In genomic region chr19:2731181-2732117, GRCh38 we compare ENCODE assay signal across 25 cellular contexts. TPM values are rescaled to one million over a fixed set of nuclear protein-coding genes. Genes with fewer than 3 reads are reported as not detected.
DNase-seq lines count a peak whose midpoint lies in the region; ATAC-seq, FAIRE-seq and TF ChIP-seq lines count a peak whose summit lies in the region.
"Had no signal": no experiment of that assay in that cellular context is flagged by ENCODE, and none has a peak within 500 bp of the region (broad histone marks: within the 10 kb centered on the region; RNA-seq: fewer than 3 reads in every experiment).

No MANE protein-coding gene starts in this region.

- intact Hi-C loops in HepG2 (cut with micrococcal nuclease; ENCODE audit: unreplicated experiment): no loop called here
- intact Hi-C loops in right lobe of liver (cut with DNase I): no loop called here
- intact Hi-C loops in Panc1 (cut with micrococcal nuclease; ENCODE audit: unreplicated experiment): no loop called here

- POLR2A ChIA-PET in HepG2 (lab: Yijun Ruan, JAX) (no interaction called here), Panc1 (lab: Charles Lee) (no interaction called here)

- H3K9me3 Mint-ChIP-seq in stimulated activated effector memory CD8-positive, alpha-beta T cell treated with anti-CD3 and anti-CD28 coated beads, Interleukin-12 subunit alpha, Interleukin-12 subunit beta, amount 100 ng/mL, for 72 hours: no peaks in the 10 kb centered on the region
- H3K9me3 Mint-ChIP-seq: CD8-positive, alpha-beta memory T cell; IgD-negative memory B cell had no signal

- no peak for TF ChIP-seq CTCF in HepG2 (CRISPR knock-in tag; IDR thresholded peaks at IDR 0.05)
- no peak for TF ChIP-seq CTCF in right lobe of liver (IDR thresholded peaks at IDR 0.05)
- no peak for TF ChIP-seq CTCF in Panc1 (IDR thresholded peaks at IDR 0.05)

- H3K27ac ChIP-seq in HepG2 (ENCODE audit: extremely low read length, insufficient read depth, low read length): no peak overlapping the region
- H3K27ac ChIP-seq in right lobe of liver: no peak overlapping the region
- H3K27ac ChIP-seq in Panc1 (ENCODE audit: low read length): no peak overlapping the region
- H3K27ac ChIP-seq: C4-2B, SJSA1 had no signal

- H3K9ac ChIP-seq in HepG2 (ENCODE audit: insufficient read depth, low read depth, low read length): no peak overlapping the region

- no peak for DNase-seq in HepG2 (ENCODE audit: low spot score)
- no peak for DNase-seq in right lobe of liver
- peak; percentile 38 for DNase-seq in D341Med (ENCODE audit: low spot score)
- no peak for DNase-seq in Panc1 (ENCODE audit: low read depth, low spot score)
- DNase-seq in midbrain (lab: John Stamatoyannopoulos, UW): peak; percentile 2
- DNase-seq in NCI-H146 (lab: John Stamatoyannopoulos, UW): no peak
- DNase-seq in stimulated activated effector memory CD8-positive, alpha-beta T cell treated with anti-CD3 and anti-CD28 coated beads, Interleukin-12 subunit alpha, Interleukin-12 subunit beta, amount 100 ng/mL, for 72 hours (ENCODE audit: low spot score in 2 of 2): no peak
- DNase-seq: CD8-positive, alpha-beta memory T cell; DMS79 treated with DMSO at 0.1 percent for 48 hours; GF-D8; NCI-H1092 treated with DMSO at 0.1 percent for 48 hours; NCI-H1436; NCI-H187 treated with DMSO at 0.1 percent for 48 hours; NCI-H2171 treated with DMSO at 0.1 percent for 48 hours; NCI-H345; NCI-H510A treated with DMSO at 0.1 percent for 48 hours; NCI-H774; T-helper 1 cell had no signal

- H3K27ac Mint-ChIP-seq in stimulated activated effector memory CD8-positive, alpha-beta T cell treated with anti-CD3 and anti-CD28 coated beads, Interleukin-12 subunit alpha, Interleukin-12 subunit beta, amount 100 ng/mL, for 72 hours: no peak overlapping the region
- H3K27ac Mint-ChIP-seq: CD8-positive, alpha-beta memory T cell; IgD-negative memory B cell had no signal

- no peak for TF ChIP-seq EP300 in HepG2 (IDR thresholded peaks at IDR 0.05; ENCODE audit: low read depth in 2 of 2, low read length in 2 of 2)
- TF ChIP-seq EP300 in HepG2 (CRISPR knock-in tag; IDR thresholded peaks at IDR 0.05; ENCODE audit: borderline replicate concordance): no peak

- H3K79me2 ChIP-seq in HepG2 (ENCODE audit: insufficient read depth, low read length): no peaks in the 10 kb centered on the region

- ATAC-seq in HepG2 (no peak), right lobe of liver (no peak), Panc1 (peak; percentile 19; the same call in 1 of the 2 replicates), GM21528 (IDR thresholded peaks at IDR 0.05; ENCODE audit: low FRiP score, unreplicated experiment) (no peak)
- no peak for ATAC-seq in stimulated activated effector memory CD8-positive, alpha-beta T cell treated with anti-CD3 and anti-CD28 coated beads, Interleukin-12 subunit alpha, Interleukin-12 subunit beta, amount 100 ng/mL, for 72 hours

- no peaks in the 10 kb centered on the region for H4K20me1 ChIP-seq in HepG2 (ENCODE audit: insufficient read depth, low read length)

- TF ChIP-seq RAD21 in HepG2 (CRISPR knock-in tag; IDR thresholded peaks at IDR 0.05): no peak

- H3K4me3 ChIP-seq in HepG2 (replicated peaks in 1 of 3; ENCODE audit: insufficient read depth in 1 of 3, low read depth in 2 of 3, low read length in 3 of 3) (no peak overlapping the region), right lobe of liver (no peak overlapping the region), Panc1 (ENCODE audit: low read depth in 2 of 2, low read length in 2 of 2) (no peak overlapping the region)
- H3K4me3 ChIP-seq: SJSA1 had no signal

- H3K9me3 ChIP-seq in HepG2 (ENCODE audit: low read length): no peaks in the 10 kb centered on the region
- no peaks in the 10 kb centered on the region for H3K9me3 ChIP-seq in right lobe of liver
- H3K9me3 ChIP-seq in Panc1 (ENCODE audit: control insufficient read depth, insufficient read depth, low read depth, low read length): no peaks in the 10 kb centered on the region
- H3K9me3 ChIP-seq: SJSA1 had no signal

- CTCF ChIA-PET in HepG2 (lab: Yijun Ruan, JAX; ENCODE audit: low intra/inter-chr PET ratio, low total read pairs): no interaction called here
- CTCF ChIA-PET in Panc1 (lab: Charles Lee): no interaction called here

- peaks cover 20% of the 10 kb centered on the region for H3K36me3 Mint-ChIP-seq in stimulated activated effector memory CD8-positive, alpha-beta T cell treated with anti-CD3 and anti-CD28 coated beads, Interleukin-12 subunit alpha, Interleukin-12 subunit beta, amount 100 ng/mL, for 72 hours
- H3K36me3 Mint-ChIP-seq: IgD-negative memory B cell had no signal

- H3K36me3 ChIP-seq in HepG2 (replicated peaks in 1 of 2; ENCODE audit: control insufficient read depth in 1 of 2, insufficient read depth in 2 of 2, low read length in 2 of 2): peaks cover 3 to 23% of the 10 kb centered on the region in 2 experiments; a peak in 3 of 5 replicates
- no peaks in the 10 kb centered on the region for H3K36me3 ChIP-seq in right lobe of liver
- H3K36me3 ChIP-seq in Panc1 (ENCODE audit: control insufficient read depth, insufficient read depth, low read length): no peaks in the 10 kb centered on the region

- no peak overlapping the region for H3K4me2 ChIP-seq in HepG2 (ENCODE audit: low read depth, low read length)

- FAIRE-seq in HepG2 (lab: Jason Lieb, UNC): no peak
- FAIRE-seq: GM12891, H54, HTR-8/SVneo had no signal

- H3K27me3 ChIP-seq in HepG2 (ENCODE audit: control insufficient read depth in 1 of 2, insufficient read depth in 2 of 2, low read length in 2 of 2): peaks cover 6 to 21% of the 10 kb centered on the region in 2 experiments; a peak in 4 of 5 replicates
- no peaks in the 10 kb centered on the region for H3K27me3 ChIP-seq in right lobe of liver
- H3K27me3 ChIP-seq in Panc1 (ENCODE audit: control insufficient read depth, insufficient read depth, low read length): no peaks in the 10 kb centered on the region

- H3K4me1 Mint-ChIP-seq in stimulated activated effector memory CD8-positive, alpha-beta T cell treated with anti-CD3 and anti-CD28 coated beads, Interleukin-12 subunit alpha, Interleukin-12 subunit beta, amount 100 ng/mL, for 72 hours: peaks cover 24% of the 10 kb centered on the region

- WGBS in HepG2 (ENCODE audit: low lambda C conversion rate): 93% methylated on average over 21 of the region's 45 CpGs
- WGBS in right lobe of liver (ENCODE audit: insufficient coverage, low coverage, low lambda C conversion rate, missing lambda C conversion rate): 92% methylated on average over 14 of the region's 45 CpGs

- H3K4me3 Mint-ChIP-seq in stimulated activated effector memory CD8-positive, alpha-beta T cell treated with anti-CD3 and anti-CD28 coated beads, Interleukin-12 subunit alpha, Interleukin-12 subunit beta, amount 100 ng/mL, for 72 hours: no peak overlapping the region
- H3K4me3 Mint-ChIP-seq: CD8-positive, alpha-beta memory T cell had no signal

- TF ChIP-seq POLR2A in HepG2 (IDR thresholded peaks at IDR 0.05; ENCODE audit: insufficient read depth in 1 of 2, low read depth in 2 of 2, low read length in 2 of 2) (no peak), right lobe of liver (IDR thresholded peaks at IDR 0.05) (no peak)

- H3K4me1 ChIP-seq in HepG2 (ENCODE audit: insufficient read depth, low read length): peaks cover 7% of the 10 kb centered on the region; the same call in 1 of the 2 replicates
- no peaks in the 10 kb centered on the region for H3K4me1 ChIP-seq in right lobe of liver
- H3K4me1 ChIP-seq in Panc1 (ENCODE audit: control insufficient read depth, insufficient read depth, low read length): no peaks in the 10 kb centered on the region; the same call in 1 of the 2 replicates
- H3K4me1 ChIP-seq: SJSA1 had no signal

- in situ Hi-C loops in HepG2 (cut with HindIII; ENCODE audit: extremely low pct_ligation_motif_present, low pct_unique_long_range_greater_than_20kb) (no loop called here), Panc1 (cut with HindIII; ENCODE audit: low pct_unique_long_range_greater_than_20kb, low sequenced_read_pairs) (no loop called here)

- no peak overlapping the region for H2AFZ ChIP-seq in HepG2 (ENCODE audit: low read length)

- BruUV-seq in HepG2 (replicated peaks; lab: Mats Ljungman, UMichigan) (no TSS peak), Panc1 (replicated peaks; lab: Mats Ljungman, UMichigan) (no TSS peak)

RNA-seq across cellular contexts. Expression of gene SLC39A3, which starts 8.4 kb away (rescaled TPM):
- total RNA-seq in HepG2 (2016; rRNA removed; fragmentation: Illumina TruSeq; extraction: Trizol) (25.0 and 41.6 TPM in 2 replicates), right lobe of liver (10 to 100 TPM; 13.5 to 29.5 (median 19.6) TPM), Panc1 (2021; ENCODE audit: unreplicated experiment) (46.6 TPM)
- total RNA-seq in HepG2 (2016; cell fraction: cytosol; rRNA removed; fragmentation: Illumina TruSeq; extraction: Trizol; ENCODE audit: low read depth): 28.6 and 43.2 TPM in 2 replicates
- 19.6 and 44.5 TPM in 2 replicates for total RNA-seq in HepG2 (2016; cell fraction: insoluble cytoplasmic fraction; rRNA removed; fragmentation: Illumina TruSeq; extraction: Trizol)
- 45.1 and 60.0 TPM in 2 replicates for total RNA-seq in HepG2 (2016; cell fraction: membrane; rRNA removed; fragmentation: Illumina TruSeq; extraction: Trizol)
- total RNA-seq in HepG2 (2016; cell fraction: nucleus; rRNA removed; fragmentation: Illumina TruSeq; extraction: Trizol): 30.3 and 32.7 TPM in 2 replicates
- 33.6 and 34.2 TPM in 2 replicates for polyA plus RNA-seq in HepG2 (2011; rRNA removed)
- polyA plus RNA-seq in HepG2 (2011; cell fraction: cytosol; rRNA removed): 39.9 and 48.2 TPM in 2 replicates
- 22.1 and 24.0 TPM in 2 replicates for polyA plus RNA-seq in HepG2 (2011; cell fraction: nucleus; rRNA removed)
- polyA plus RNA-seq in HepG2 (2012): 18.4 and 30.9 TPM in 2 replicates
- 41.4 and 52.9 TPM in 2 replicates for polyA plus RNA-seq in HepG2 (2016; cell fraction: cytosol; fragmentation: Illumina TruSeq; extraction: Trizol; ENCODE audit: low read depth)
- polyA plus RNA-seq in HepG2 (2016; cell fraction: insoluble cytoplasmic fraction; fragmentation: Illumina TruSeq; extraction: Trizol; ENCODE audit: low read depth): 27.9 and 37.1 TPM in 2 replicates
- 50.5 and 57.8 TPM in 2 replicates for polyA plus RNA-seq in HepG2 (2016; cell fraction: membrane; fragmentation: Illumina TruSeq; extraction: Trizol; ENCODE audit: low read depth)
- 65.1 and 70.7 TPM in 2 replicates for polyA plus RNA-seq in HepG2 (2016; cell fraction: nucleus; fragmentation: Illumina TruSeq; extraction: Trizol; ENCODE audit: insufficient read depth, low read depth)
- polyA minus RNA-seq in HepG2 (2011; rRNA and poly(A)+ RNA removed; ENCODE audit: low replicate concordance): 38.4 and 71.1 TPM in 2 replicates
- polyA minus RNA-seq in HepG2 (2011; cell fraction: cytosol; rRNA and poly(A)+ RNA removed): 13.8 and 15.1 TPM in 2 replicates
- polyA minus RNA-seq in HepG2 (2011; cell fraction: nucleus; rRNA and poly(A)+ RNA removed): 8.5 and 9.3 TPM in 2 replicates
- 69.1 TPM for polyA plus RNA-seq in Panc1 (2012; ENCODE audit: insufficient read length)

RNA-seq across cellular contexts. Expression of gene DIRAS1, which starts 10.3 kb away (rescaled TPM):
- total RNA-seq in HepG2 (2016; rRNA removed; fragmentation: Illumina TruSeq; extraction: Trizol) (0.97 and 1.2 TPM in 2 replicates), right lobe of liver (1 to 10 TPM in 1 of 6 experiments, under 1 TPM in 1, not detected in 4; 0.19 to 1.6 TPM), Panc1 (2021; ENCODE audit: unreplicated experiment) (18.5 TPM)
- 0.61 and 0.62 TPM in 2 replicates for total RNA-seq in HepG2 (2016; cell fraction: cytosol; rRNA removed; fragmentation: Illumina TruSeq; extraction: Trizol; ENCODE audit: low read depth)
- total RNA-seq in HepG2 (2016; cell fraction: insoluble cytoplasmic fraction; rRNA removed; fragmentation: Illumina TruSeq; extraction: Trizol): 1.0 and 1.1 TPM in 2 replicates
- 1.3 and 1.6 TPM in 2 replicates for total RNA-seq in HepG2 (2016; cell fraction: membrane; rRNA removed; fragmentation: Illumina TruSeq; extraction: Trizol)
- total RNA-seq in HepG2 (2016; cell fraction: nucleus; rRNA removed; fragmentation: Illumina TruSeq; extraction: Trizol): 0.56 and 0.94 TPM in 2 replicates
- 1.8 and 2.9 TPM in 2 replicates for polyA plus RNA-seq in HepG2 (2011; rRNA removed)
- polyA plus RNA-seq in HepG2 (2011; cell fraction: cytosol; rRNA removed): 1.7 and 2.2 TPM in 2 replicates
- polyA plus RNA-seq in HepG2 (2011; cell fraction: nucleus; rRNA removed): 2.6 and 3.2 TPM in 2 replicates
- polyA plus RNA-seq in HepG2 (2012): 1.3 and 1.7 TPM in 2 replicates
- 0.97 and 1.5 TPM in 2 replicates for polyA plus RNA-seq in HepG2 (2016; cell fraction: cytosol; fragmentation: Illumina TruSeq; extraction: Trizol; ENCODE audit: low read depth)
- 1.7 and 2.5 TPM in 2 replicates for polyA plus RNA-seq in HepG2 (2016; cell fraction: insoluble cytoplasmic fraction; fragmentation: Illumina TruSeq; extraction: Trizol; ENCODE audit: low read depth)
- 1.8 and 1.9 TPM in 2 replicates for polyA plus RNA-seq in HepG2 (2016; cell fraction: membrane; fragmentation: Illumina TruSeq; extraction: Trizol; ENCODE audit: low read depth)
- polyA plus RNA-seq in HepG2 (2016; cell fraction: nucleus; fragmentation: Illumina TruSeq; extraction: Trizol; ENCODE audit: insufficient read depth, low read depth): 1.9 and 2.0 TPM in 2 replicates
- 0.35 and 2.3 TPM in 2 replicates for polyA minus RNA-seq in HepG2 (2011; rRNA and poly(A)+ RNA removed; ENCODE audit: low replicate concordance)
- 1.7 and 1.8 TPM in 2 replicates for polyA minus RNA-seq in HepG2 (2011; cell fraction: cytosol; rRNA and poly(A)+ RNA removed)
- polyA minus RNA-seq in HepG2 (2011; cell fraction: nucleus; rRNA and poly(A)+ RNA removed): 0.64 and 0.75 TPM in 2 replicates
- polyA plus RNA-seq in Panc1 (2012; ENCODE audit: insufficient read length): 40.8 TPM
- total RNA-seq: SJSA1 had no signal
- polyA plus RNA-seq: CD8-positive, alpha-beta memory T cell had no signal

RNA-seq across cellular contexts. Expression of gene GNG7, which starts 29.0 kb away (rescaled TPM):
- total RNA-seq in HepG2 (2016; rRNA removed; fragmentation: Illumina TruSeq; extraction: Trizol) (1.4 and 1.7 TPM in 2 replicates), right lobe of liver (1 to 10 TPM; 1.3 to 3.7 (median 2.3) TPM), Panc1 (2021; ENCODE audit: unreplicated experiment) (0.74 TPM)
- total RNA-seq in HepG2 (2016; cell fraction: cytosol; rRNA removed; fragmentation: Illumina TruSeq; extraction: Trizol; ENCODE audit: low read depth): 1.3 and 2.3 TPM in 2 replicates
- 1.3 and 1.7 TPM in 2 replicates for total RNA-seq in HepG2 (2016; cell fraction: insoluble cytoplasmic fraction; rRNA removed; fragmentation: Illumina TruSeq; extraction: Trizol)
- 2.6 and 3.1 TPM in 2 replicates for total RNA-seq in HepG2 (2016; cell fraction: membrane; rRNA removed; fragmentation: Illumina TruSeq; extraction: Trizol)
- 1.5 TPM in 2 replicates for total RNA-seq in HepG2 (2016; cell fraction: nucleus; rRNA removed; fragmentation: Illumina TruSeq; extraction: Trizol)
- 3.3 and 3.9 TPM in 2 replicates for polyA plus RNA-seq in HepG2 (2011; rRNA removed)
- 3.1 and 3.7 TPM in 2 replicates for polyA plus RNA-seq in HepG2 (2011; cell fraction: cytosol; rRNA removed)
- 6.7 and 7.8 TPM in 2 replicates for polyA plus RNA-seq in HepG2 (2011; cell fraction: nucleus; rRNA removed)
- polyA plus RNA-seq in HepG2 (2012): 2.6 and 4.5 TPM in 2 replicates
- polyA plus RNA-seq in HepG2 (2016; cell fraction: cytosol; fragmentation: Illumina TruSeq; extraction: Trizol; ENCODE audit: low read depth): 7.6 and 10.4 TPM in 2 replicates
- 3.9 and 5.5 TPM in 2 replicates for polyA plus RNA-seq in HepG2 (2016; cell fraction: insoluble cytoplasmic fraction; fragmentation: Illumina TruSeq; extraction: Trizol; ENCODE audit: low read depth)
- 6.5 and 9.8 TPM in 2 replicates for polyA plus RNA-seq in HepG2 (2016; cell fraction: membrane; fragmentation: Illumina TruSeq; extraction: Trizol; ENCODE audit: low read depth)
- 7.6 and 8.6 TPM in 2 replicates for polyA plus RNA-seq in HepG2 (2016; cell fraction: nucleus; fragmentation: Illumina TruSeq; extraction: Trizol; ENCODE audit: insufficient read depth, low read depth)
- 1.2 TPM in 1 of 2 replicates, not detected in the other for polyA minus RNA-seq in HepG2 (2011; rRNA and poly(A)+ RNA removed; ENCODE audit: low replicate concordance)
- 1.2 and 1.7 TPM in 2 replicates for polyA minus RNA-seq in HepG2 (2011; cell fraction: cytosol; rRNA and poly(A)+ RNA removed)
- 1.1 and 1.2 TPM in 2 replicates for polyA minus RNA-seq in HepG2 (2011; cell fraction: nucleus; rRNA and poly(A)+ RNA removed)
- polyA plus RNA-seq in Panc1 (2012; ENCODE audit: insufficient read length): 2.0 TPM

RNA-seq across cellular contexts. Expression of gene SGTA, which starts 51.6 kb away (rescaled TPM):
- total RNA-seq in HepG2 (2016; rRNA removed; fragmentation: Illumina TruSeq; extraction: Trizol) (47.4 and 47.5 TPM in 2 replicates), right lobe of liver (10 to 100 TPM; 21.5 to 41.7 (median 23.7) TPM), Panc1 (2021; ENCODE audit: unreplicated experiment) (85.7 TPM)
- total RNA-seq in HepG2 (2016; cell fraction: cytosol; rRNA removed; fragmentation: Illumina TruSeq; extraction: Trizol; ENCODE audit: low read depth): 15.4 and 15.7 TPM in 2 replicates
- 38.4 and 51.3 TPM in 2 replicates for total RNA-seq in HepG2 (2016; cell fraction: insoluble cytoplasmic fraction; rRNA removed; fragmentation: Illumina TruSeq; extraction: Trizol)
- 36.5 and 39.1 TPM in 2 replicates for total RNA-seq in HepG2 (2016; cell fraction: membrane; rRNA removed; fragmentation: Illumina TruSeq; extraction: Trizol)
- total RNA-seq in HepG2 (2016; cell fraction: nucleus; rRNA removed; fragmentation: Illumina TruSeq; extraction: Trizol): 22.7 and 29.7 TPM in 2 replicates
- polyA plus RNA-seq in HepG2 (2011; rRNA removed): 43.0 and 43.9 TPM in 2 replicates
- 36.5 and 53.7 TPM in 2 replicates for polyA plus RNA-seq in HepG2 (2011; cell fraction: cytosol; rRNA removed)
- 91.7 and 100.0 TPM in 2 replicates for polyA plus RNA-seq in HepG2 (2011; cell fraction: nucleus; rRNA removed)
- polyA plus RNA-seq in HepG2 (2012): 31.5 and 46.4 TPM in 2 replicates
- 19.4 and 21.9 TPM in 2 replicates for polyA plus RNA-seq in HepG2 (2016; cell fraction: cytosol; fragmentation: Illumina TruSeq; extraction: Trizol; ENCODE audit: low read depth)
- polyA plus RNA-seq in HepG2 (2016; cell fraction: insoluble cytoplasmic fraction; fragmentation: Illumina TruSeq; extraction: Trizol; ENCODE audit: low read depth): 59.1 and 69.1 TPM in 2 replicates
- polyA plus RNA-seq in HepG2 (2016; cell fraction: membrane; fragmentation: Illumina TruSeq; extraction: Trizol; ENCODE audit: low read depth): 43.4 and 44.2 TPM in 2 replicates
- 75.8 and 78.8 TPM in 2 replicates for polyA plus RNA-seq in HepG2 (2016; cell fraction: nucleus; fragmentation: Illumina TruSeq; extraction: Trizol; ENCODE audit: insufficient read depth, low read depth)
- 33.4 and 37.8 TPM in 2 replicates for polyA minus RNA-seq in HepG2 (2011; rRNA and poly(A)+ RNA removed; ENCODE audit: low replicate concordance)
- polyA minus RNA-seq in HepG2 (2011; cell fraction: cytosol; rRNA and poly(A)+ RNA removed): 21.6 and 25.4 TPM in 2 replicates
- polyA minus RNA-seq in HepG2 (2011; cell fraction: nucleus; rRNA and poly(A)+ RNA removed): 12.1 and 13.1 TPM in 2 replicates
- polyA plus RNA-seq in Panc1 (2012; ENCODE audit: insufficient read length): 101 TPM

RNA-seq across cellular contexts. Expression of gene THOP1, which starts 53.9 kb away (rescaled TPM):
- 98.1 and 116 TPM in 2 replicates for total RNA-seq in HepG2 (2016; rRNA removed; fragmentation: Illumina TruSeq; extraction: Trizol)
- total RNA-seq in HepG2 (2016; cell fraction: cytosol; rRNA removed; fragmentation: Illumina TruSeq; extraction: Trizol; ENCODE audit: low read depth): 12.3 and 13.1 TPM in 2 replicates
- total RNA-seq in HepG2 (2016; cell fraction: insoluble cytoplasmic fraction; rRNA removed; fragmentation: Illumina TruSeq; extraction: Trizol): 83.9 and 120 TPM in 2 replicates
- 35.7 and 37.5 TPM in 2 replicates for total RNA-seq in HepG2 (2016; cell fraction: membrane; rRNA removed; fragmentation: Illumina TruSeq; extraction: Trizol)
- 71.2 and 83.7 TPM in 2 replicates for total RNA-seq in HepG2 (2016; cell fraction: nucleus; rRNA removed; fragmentation: Illumina TruSeq; extraction: Trizol)
- 74.4 and 81.4 TPM in 2 replicates for polyA plus RNA-seq in HepG2 (2011; rRNA removed)
- 50.2 and 88.6 TPM in 2 replicates for polyA plus RNA-seq in HepG2 (2011; cell fraction: cytosol; rRNA removed)
- 183 and 242 TPM in 2 replicates for polyA plus RNA-seq in HepG2 (2011; cell fraction: nucleus; rRNA removed)
- 41.9 and 45.1 TPM in 2 replicates for polyA plus RNA-seq in HepG2 (2012)
- 9.6 TPM in 2 replicates for polyA plus RNA-seq in HepG2 (2016; cell fraction: cytosol; fragmentation: Illumina TruSeq; extraction: Trizol; ENCODE audit: low read depth)
- 69.9 and 92.7 TPM in 2 replicates for polyA plus RNA-seq in HepG2 (2016; cell fraction: insoluble cytoplasmic fraction; fragmentation: Illumina TruSeq; extraction: Trizol; ENCODE audit: low read depth)
- 20.1 and 20.4 TPM in 2 replicates for polyA plus RNA-seq in HepG2 (2016; cell fraction: membrane; fragmentation: Illumina TruSeq; extraction: Trizol; ENCODE audit: low read depth)
- 159 and 175 TPM in 2 replicates for polyA plus RNA-seq in HepG2 (2016; cell fraction: nucleus; fragmentation: Illumina TruSeq; extraction: Trizol; ENCODE audit: insufficient read depth, low read depth)
- 118 and 211 TPM in 2 replicates for polyA minus RNA-seq in HepG2 (2011; rRNA and poly(A)+ RNA removed; ENCODE audit: low replicate concordance)
- polyA minus RNA-seq in HepG2 (2011; cell fraction: cytosol; rRNA and poly(A)+ RNA removed): 39.9 and 51.4 TPM in 2 replicates
- polyA minus RNA-seq in HepG2 (2011; cell fraction: nucleus; rRNA and poly(A)+ RNA removed): 26.3 and 32.6 TPM in 2 replicates
- total RNA-seq in right lobe of liver: 10 to 100 TPM; 25.5 to 61.8 (median 33.0) TPM
- total RNA-seq in Panc1 (2021; ENCODE audit: unreplicated experiment): 143 TPM
- 180 TPM for polyA plus RNA-seq in Panc1 (2012; ENCODE audit: insufficient read length)

Comparison
In these comparisons a context has a peak if more than half of its experiments do, and no peak if none do; other contexts are left out.
1. DNase-seq: peak in D341Med (single experiment) and midbrain (single experiment); none in HepG2 (single experiment), right lobe of liver (0 of 3), Panc1 (single experiment), NCI-H146 (single experiment) and stimulated activated effector memory CD8-positive, alpha-beta T cell treated with anti-CD3 and anti-CD28 coated beads, Interleukin-12 subunit alpha, Interleukin-12 subunit beta, amount 100 ng/mL, for 72 hours (0 of 2).